ENCODE assay signal across 22 cellular contexts in genomic region chr18:59701272-59701671, GRCh38.
"Had no signal": no experiment of that assay in that cellular context is flagged by ENCODE, and none has a peak within 500 bp of the region (broad histone marks: within the 10 kb centered on the region; RNA-seq: fewer than 3 reads in every experiment).

No MANE protein-coding gene starts in this region.

- H3K27ac Mint-ChIP-seq: dendritic cell treated with granulocyte-macrophage colony-stimulating factor and Interleukin-4, amounts not matched to agents 40 ng/mL and 50 ng/mL, for 4 days had no signal

- H3K4me3 ChIP-seq: ascending aorta, esophagus muscularis mucosa, lung, tibial artery, vagina had no signal

- H3K9me3 Mint-ChIP-seq: activated T-cell treated with anti-CD3 and anti-CD28 coated beads, Interleukin-2, amount 50 U/mL, for 4 hours; dendritic cell treated with granulocyte-macrophage colony-stimulating factor and Interleukin-4, amounts not matched to agents 40 ng/mL and 50 ng/mL, for 4 days had no signal

- DNase-seq: activated CD4-positive, alpha-beta T cell treated with anti-CD3 and anti-CD28 coated beads, Interleukin-2, amount 50 U/mL, for 1 hour; activated CD4-positive, CD25-positive, alpha-beta regulatory T cell treated with anti-CD3 and anti-CD28 coated beads, Interleukin-2, amount 50 U/mL, for 72 hours; activated CD8-positive, alpha-beta memory T cell treated with anti-CD3 and anti-CD28 coated beads, Interleukin-2, amount 50 U/mL, for 4 hours; activated naive CD4-positive, alpha-beta T cell treated with anti-CD3 and anti-CD28 coated beads, Interleukin-2, amount 50 U/mL, for 16 hours; activated T-cell treated with anti-CD3 and anti-CD28 coated beads, Interleukin-2, amount 50 U/mL, for 4 hours; effector CD8-positive, alpha-beta T cell; left cardiac atrium; occipital lobe; posterior cingulate gyrus; retina; stimulated activated CD4-positive, alpha-beta T cell treated with anti-CD3 and anti-CD28 coated beads, Interleukin-2, amount 100 ng/mL, for 24 hours; stimulated activated naive CD4-positive, alpha-beta T cell treated with Interleukin-2 at 50 U/mL for 16 hours; substantia nigra; T-helper 2 cell; tibial artery had no signal

- ATAC-seq: activated T-cell treated with anti-CD3 and anti-CD28 coated beads, Interleukin-2, amount 50 U/mL, for 4 hours; left cardiac atrium had no signal

- H3K27me3 ChIP-seq: ascending aorta had no signal

- FAIRE-seq: bronchial epithelial cell had no signal

- H3K9me3 ChIP-seq: ascending aorta, esophagus muscularis mucosa, tibial artery, vagina had no signal

- H3K4me3 Mint-ChIP-seq: activated T-cell treated with anti-CD3 and anti-CD28 coated beads, Interleukin-2, amount 50 U/mL, for 4 hours; dendritic cell treated with granulocyte-macrophage colony-stimulating factor and Interleukin-4, amounts not matched to agents 40 ng/mL and 50 ng/mL, for 4 days had no signal

- H3K36me3 ChIP-seq: ascending aorta, esophagus muscularis mucosa, tibial artery, vagina had no signal

- H3K27ac ChIP-seq: ascending aorta, tibial artery, vagina, VCaP had no signal
